8 cellular contexts compared by ENCODE assay signal in the genomic region with DNA sequence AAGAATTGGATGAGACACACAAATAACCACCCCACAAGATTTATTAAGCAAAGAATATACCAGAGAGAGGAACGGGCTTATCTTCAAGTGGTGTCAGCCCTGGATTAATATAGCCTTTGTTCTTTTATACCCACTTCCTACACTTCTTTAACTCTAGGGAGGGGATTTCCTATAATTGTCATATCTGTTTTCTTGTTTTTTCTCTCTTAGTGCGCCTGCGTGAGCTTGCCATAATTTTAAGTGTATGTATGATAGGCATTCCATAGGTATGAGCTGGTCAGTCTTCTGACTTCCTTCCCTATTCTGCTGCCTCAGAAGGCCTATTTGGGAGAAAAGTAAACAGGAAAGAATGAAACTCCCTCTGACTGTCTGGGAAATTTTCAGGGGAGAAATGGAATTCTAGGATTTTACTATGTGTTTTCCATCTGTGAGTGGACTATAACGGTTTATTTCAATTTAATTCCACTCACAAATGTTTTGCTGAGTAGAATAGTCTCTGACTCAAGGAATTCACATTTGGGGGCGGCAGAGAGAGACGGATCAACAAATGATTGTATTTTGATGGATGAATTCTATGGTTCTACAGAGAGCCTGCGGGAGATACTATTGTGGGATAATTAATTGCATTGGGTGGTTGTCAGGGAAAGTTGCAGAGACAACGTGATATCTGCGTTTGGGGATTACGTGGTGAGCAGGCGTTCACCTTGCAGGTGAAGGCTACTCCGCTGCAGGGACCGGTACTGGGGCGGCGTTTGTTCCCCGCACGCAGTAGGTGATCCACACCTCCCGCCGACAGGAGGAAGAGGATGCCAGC. TPM values are rescaled to one million over a fixed set of nuclear protein-coding genes. Genes with fewer than 3 reads are reported as not detected.
A peak's percentile ranks its signal among the peaks of the same experiment; 100 is the strongest.
DNase-seq lines count a peak whose midpoint lies in the region; ATAC-seq and TF ChIP-seq lines count a peak whose summit lies in the region.

No MANE protein-coding gene starts in this region.

- H3K9ac ChIP-seq in HUES64 (ENCODE audit: low read depth, low read length), result 0 out of 2 replicates have a peak overlapping the region, but pooled peaks have one; percentile 12
- peak overlapping the region; percentile 69 for H3K9ac ChIP-seq in endodermal cell (ENCODE audit: extremely low read depth, low read length, poor library complexity, severe bottlenecking)

- TF ChIP-seq CTCF in endodermal cell (conservative IDR thresholded peaks at IDR 0.05) (no peak), tibial artery (IDR thresholded peaks at IDR 0.05) (no peak)

- H3K27me3 Mint-ChIP-seq in endodermal cell (ENCODE audit: insufficient read depth) (no peaks in the 10 kb centered on the region), naive B cell (no peaks in the 10 kb centered on the region)

- no peaks in the 10 kb centered on the region for H3K27me3 ChIP-seq in HUES64 (ENCODE audit: insufficient read depth, low read length)
- no peaks in the 10 kb centered on the region for H3K27me3 ChIP-seq in endodermal cell (ENCODE audit: control insufficient read depth, insufficient read depth, low read length, poor library complexity, severe bottlenecking)
- H3K27me3 ChIP-seq in tibial artery, result no peaks in the 10 kb centered on the region

- peaks cover 31% of the 10 kb centered on the region for H3K4me1 Mint-ChIP-seq in endodermal cell
- H3K4me1 Mint-ChIP-seq in naive B cell, result peaks cover 40 to 63% (median 54%) of the 10 kb centered on the region in 3 donors

- H3K9me3 ChIP-seq in HUES64 (ENCODE audit: insufficient read depth, low read depth, low read length), result no peaks in the 10 kb centered on the region
- peaks cover 8% of the 10 kb centered on the region for H3K9me3 ChIP-seq in endodermal cell (ENCODE audit: control insufficient read depth, low read length)
- H3K9me3 ChIP-seq in tibial artery, result no peaks in the 10 kb centered on the region

- intact Hi-C loops in tibial artery (cut with DNase I; ENCODE audit: low total_unique reads), result no loop called here

- H3K27ac Mint-ChIP-seq in endodermal cell (peak overlapping the region; percentile 25), naive B cell (peak overlapping the region; percentile 98 to 100 (median 100))

- H3K4me3 Mint-ChIP-seq in endodermal cell, result peak overlapping the region; percentile 83
- H3K4me3 Mint-ChIP-seq in naive B cell, result peak overlapping the region; percentile 91 to 99 (median 94)

- peak overlapping the region; percentile 4; the same call in 1 of the 2 replicates for H3K27ac ChIP-seq in HUES64 (ENCODE audit: low read depth, low read length)
- peak overlapping the region; percentile 6 for H3K27ac ChIP-seq in endodermal cell (ENCODE audit: low read depth, low read length)
- peak overlapping the region; percentile 74 to 81 for H3K27ac ChIP-seq in tibial artery

- H3K36me3 ChIP-seq in HUES64 (ENCODE audit: insufficient read depth, low read length) (peaks cover 12% of the 10 kb centered on the region), endodermal cell (ENCODE audit: control insufficient read depth, insufficient read depth, low read length) (peaks cover 13% of the 10 kb centered on the region), tibial artery (peaks cover 0 to 6% (median 0%) of the 10 kb centered on the region in 3 donors)

- H3K9me3 Mint-ChIP-seq in endodermal cell (no peaks in the 10 kb centered on the region), naive B cell (peaks cover 0 to 2% (median 0%) of the 10 kb centered on the region in 7 donors)

- H3K36me3 Mint-ChIP-seq in endodermal cell (ENCODE audit: low read depth) (peaks cover 23% of the 10 kb centered on the region), naive B cell (peaks cover 9 to 20% of the 10 kb centered on the region in 2 donors)

- H3K4me3 ChIP-seq in HUES64 (ENCODE audit: low read length) (peak overlapping the region; percentile 92), endodermal cell (ENCODE audit: low read length) (peak overlapping the region; percentile 91), tibial artery (peak overlapping the region; percentile 74 to 85)

- whole genome bisulfite sequencing in HUES64, result 8% methylated on average over 17 of the region's 19 CpGs
- WGBS in endodermal cell (ENCODE audit: insufficient coverage in 1 of 2, insufficient read length in 1 of 2), 2 experiments, result 7 to 13% methylated on average over 15 to 18 of the region's 19 CpGs

- peak; percentile 67 for DNase-seq in AG08395 (ENCODE audit: low spot score)
- peak; percentile 13 for DNase-seq in activated CD4-positive, CD25-positive, alpha-beta regulatory T cell treated with anti-CD3 and anti-CD28 coated beads, Interleukin-2, amount 50 U/mL, for 16 hours (ENCODE audit: low read depth, low spot score)
- DNase-seq in endodermal cell, result no peak
- DNase-seq in naive B cell, result peak; percentile 70
- no peak for DNase-seq in tibial artery
- no peak for DNase-seq in cerebellar nuclear complex (lab: John Stamatoyannopoulos, UW)

- ATAC-seq in GM18909 (IDR thresholded peaks at IDR 0.05; ENCODE audit: poor library complexity, unreplicated experiment) (peak; percentile 21), naive B cell (ENCODE audit: low read depth in 2 of 2) (peak; percentile 54 to 56)

- peaks cover 20% of the 10 kb centered on the region for H3K4me1 ChIP-seq in HUES64 (ENCODE audit: insufficient read depth, low read length)
- peaks cover 4% of the 10 kb centered on the region for H3K4me1 ChIP-seq in endodermal cell (ENCODE audit: control insufficient read depth, insufficient read depth, low read length)
- peaks cover 0 to 25% (median 10%) of the 10 kb centered on the region in 4 donors for H3K4me1 ChIP-seq in tibial artery

RNA-seq across cellular contexts. Expression of a gene that starts 0.6 kb away (rescaled TPM):
- polyA plus RNA-seq in HUES64 (2013, experiment 1 of 2), result 11.2 TPM
- polyA plus RNA-seq in HUES64 (2013, experiment 2 of 2), result 12.1 TPM
- 10 to 100 TPM; 28.0 to 37.4 TPM for total RNA-seq in endodermal cell
- polyA plus RNA-seq in endodermal cell (2013, experiment 1 of 2), result 14.7 TPM
- polyA plus RNA-seq in endodermal cell (2013, experiment 2 of 2), result 17.8 TPM
- polyA plus RNA-seq in naive B cell (ENCODE audit: low read depth in 6 of 6), result 10 to 100 TPM; 13.6 to 23.0 (median 17.0) TPM

Comparison
In these comparisons a context has a peak if more than half of its experiments do, and no peak if none do; other contexts are left out.
1. DNase-seq: peak in AG08395 (single experiment), activated CD4-positive, CD25-positive, alpha-beta regulatory T cell treated with anti-CD3 and anti-CD28 coated beads, Interleukin-2, amount 50 U/mL, for 16 hours (single experiment) and naive B cell (single experiment); none in endodermal cell (single experiment), tibial artery (0 of 2) and cerebellar nuclear complex (0 of 2).
2. H3K27ac ChIP-seq: peak in every context shown above with its lines; median percentile 78 in tibial artery; 6 in endodermal cell; 4 in HUES64.
3. Peak in every context shown above with its lines, with median percentiles within 50 percentile points of each other: H3K4me3 ChIP-seq.